Comparison of ENCODE assay signal across 1 cellular context in the genomic region with DNA sequence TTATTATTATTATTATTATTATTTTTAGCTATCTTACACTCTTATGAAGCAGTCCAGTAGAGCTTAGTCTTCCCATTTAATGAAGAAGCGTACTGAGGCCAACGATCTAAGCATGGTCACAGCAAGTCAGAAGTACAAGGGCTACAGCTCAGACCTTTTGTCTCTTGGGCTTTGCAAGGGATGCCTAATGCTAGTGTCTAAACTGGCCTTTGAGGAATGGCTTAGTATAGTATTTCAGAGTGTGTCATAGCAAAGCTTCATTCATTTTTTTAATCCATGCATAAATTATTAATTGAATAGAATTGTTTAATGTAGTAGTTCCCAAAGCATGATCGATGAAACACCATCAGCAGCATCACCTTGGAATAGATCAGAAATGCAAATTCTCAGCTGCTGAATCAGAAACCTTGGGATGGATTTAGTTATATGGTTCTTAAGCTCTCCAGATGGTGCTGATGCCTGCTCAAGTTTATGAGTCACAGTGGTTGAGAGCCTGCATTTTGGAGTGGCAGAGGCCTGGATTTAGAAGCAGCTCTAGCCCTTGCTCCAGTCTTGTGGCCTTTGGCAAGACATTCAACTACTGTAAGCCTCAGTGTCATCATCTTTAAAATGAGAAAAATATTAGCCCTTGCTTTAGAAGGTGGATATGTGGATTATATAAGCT.
TF ChIP-seq lines count a peak whose summit lies in the region.

No MANE protein-coding gene starts in this region.

TF ChIP-seq in IMR-90, 13 proteins besides CTCF, POLR2A, EP300 and RAD21:
- 0 out of 2 replicates have a peak, but pooled peaks have one; percentile 13 for TF ChIP-seq FOS (IDR thresholded peaks at IDR 0.05; ENCODE audit: low read depth, low read length)
- TF ChIP-seq MAZ (IDR thresholded peaks at IDR 0.05; ENCODE audit: borderline replicate concordance, low read depth, low read length), result no peak
